8 cellular contexts compared by ENCODE assay signal in the genomic region with DNA sequence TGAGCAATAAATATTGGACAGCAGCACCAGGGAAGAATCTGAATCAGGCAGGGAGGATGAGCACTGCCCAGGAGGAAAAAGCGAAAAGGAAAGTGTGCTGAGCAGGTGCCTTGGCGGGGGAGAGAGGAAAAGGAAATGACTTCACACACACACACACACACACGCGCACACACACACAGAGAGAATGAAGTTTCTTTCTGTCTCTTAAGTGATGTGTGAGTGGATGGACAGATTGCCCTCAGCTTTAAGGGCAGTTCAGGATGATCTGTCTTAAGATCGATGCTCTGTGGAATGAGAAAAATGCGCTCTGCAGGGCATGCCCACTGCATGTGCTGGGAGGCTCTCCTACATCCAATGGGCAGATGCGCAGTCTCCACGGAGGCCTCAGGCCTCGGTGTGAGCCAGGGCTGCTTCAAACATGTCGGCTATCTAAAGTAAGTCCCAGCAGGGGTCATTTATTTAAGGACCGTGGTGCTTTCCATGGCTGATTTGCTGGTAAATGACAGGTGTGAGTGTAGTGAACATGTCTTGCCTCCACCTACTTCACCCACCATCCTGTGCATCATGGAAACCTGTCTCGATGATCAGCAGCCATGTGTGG. TPM values are rescaled to one million over a fixed set of nuclear protein-coding genes. Genes with fewer than 3 reads are reported as not detected.
A peak's percentile ranks its signal among the peaks of the same experiment; 100 is the strongest.
DNase-seq lines count a peak whose midpoint lies in the region; ATAC-seq, FAIRE-seq and TF ChIP-seq lines count a peak whose summit lies in the region.

No MANE protein-coding gene starts in this region.

- DNase-seq in EL (peak; percentile 78), M059J (ENCODE audit: low read depth) (peak; percentile 65), T follicular helper cell (ENCODE audit: low read depth) (peak; percentile 54), astrocyte (ENCODE audit: low read depth) (peak; percentile 80), hepatocyte (ENCODE audit: low spot score) (peak; percentile 78), psoas muscle (peak in 1 of 2 donors; percentile 46), SKM-1 treated with dmso at 0.1 percent for 144 hours (lab: John Stamatoyannopoulos, UW; ENCODE audit: unreplicated experiment) (no peak)

- peaks cover 18% of the 10 kb centered on the region for H3K4me1 ChIP-seq in astrocyte (ENCODE audit: insufficient read depth, low read length)
- H3K4me1 ChIP-seq in hepatocyte (ENCODE audit: insufficient read depth): peaks cover 30% of the 10 kb centered on the region
- H3K4me1 ChIP-seq in psoas muscle: peaks cover 26% of the 10 kb centered on the region

- H3K27me3 Mint-ChIP-seq in astrocyte (ENCODE audit: low read depth, unreplicated experiment): no peaks in the 10 kb centered on the region

- FAIRE-seq in astrocyte (lab: Jason Lieb, UNC): no peak

- ATAC-seq in GM21619 (IDR thresholded peaks at IDR 0.05; ENCODE audit: unreplicated experiment): peak; percentile 31
- peak; percentile 46 to 64 (median 60) for ATAC-seq in psoas muscle

- H2AFZ ChIP-seq in astrocyte (ENCODE audit: low read depth, low read length) (peak overlapping the region; percentile 84), hepatocyte (peak overlapping the region; percentile 59)

- H3K36me3 ChIP-seq in astrocyte (ENCODE audit: insufficient read depth, low read length) (no peaks in the 10 kb centered on the region), hepatocyte (replicated peaks; ENCODE audit: insufficient read depth, low read depth) (no peaks in the 10 kb centered on the region), psoas muscle (ENCODE audit: insufficient read depth in 1 of 2, low read depth in 1 of 2) (peaks cover 0 to 4% of the 10 kb centered on the region in 2 donors)

- H3K27ac ChIP-seq in astrocyte (ENCODE audit: low read depth, low read length) (peak overlapping the region; percentile 92), hepatocyte (peak overlapping the region; percentile 95), psoas muscle (peak overlapping the region; percentile 99)

- H3K27me3 ChIP-seq in astrocyte (ENCODE audit: insufficient read depth, low read length) (no peaks in the 10 kb centered on the region), hepatocyte (no peaks in the 10 kb centered on the region), psoas muscle (ENCODE audit: insufficient read depth in 3 of 3, low read length in 2 of 3) (no peaks in the 10 kb centered on the region)

- peak overlapping the region; percentile 92 for H3K9ac ChIP-seq in astrocyte (ENCODE audit: low read length)

- H3K4me3 ChIP-seq in astrocyte (ENCODE audit: insufficient read depth, low read depth, low read length) (peak overlapping the region; percentile 93), hepatocyte (peak overlapping the region; percentile 76), psoas muscle (peak overlapping the region; percentile 88)

- WGBS in hepatocyte (ENCODE audit: low lambda C conversion rate, missing lambda C conversion rate): 11% methylated on average over 11 of the region's 12 CpGs
- 8 to 17% (median 13%) methylated on average over 12 of the region's 12 CpGs for WGBS in psoas muscle, 3 donors

- H3K9me3 Mint-ChIP-seq in astrocyte (ENCODE audit: unreplicated experiment): no peaks in the 10 kb centered on the region

- H3K9me3 ChIP-seq in astrocyte (ENCODE audit: insufficient read depth, low read depth, low read length): no peaks in the 10 kb centered on the region
- no peaks in the 10 kb centered on the region for H3K9me3 ChIP-seq in hepatocyte (ENCODE audit: low read depth)
- no peaks in the 10 kb centered on the region for H3K9me3 ChIP-seq in psoas muscle

- no peaks in the 10 kb centered on the region for H3K36me3 Mint-ChIP-seq in astrocyte (ENCODE audit: low read depth, unreplicated experiment)

- intact Hi-C loops in psoas muscle (cut with DNase I): loop anchor here (5.0 to 10.0 kb wide), 2 partner anchors 91 to 262 kb away; partner anchors contain the start of genes RAB18 (in 2 of the 2) and YME1L1 (in 1 of the 2)

- H3K4me1 Mint-ChIP-seq in astrocyte (ENCODE audit: low read depth, unreplicated experiment): peaks cover 16% of the 10 kb centered on the region

- peak overlapping the region; percentile 94 for H3K27ac Mint-ChIP-seq in astrocyte (ENCODE audit: unreplicated experiment)

- H4K20me1 ChIP-seq in astrocyte (ENCODE audit: insufficient read depth, low read length) (no peaks in the 10 kb centered on the region), hepatocyte (ENCODE audit: insufficient read depth, poor library complexity, severe bottlenecking) (no peaks in the 10 kb centered on the region)

- peak overlapping the region; percentile 90 for H3K4me3 Mint-ChIP-seq in astrocyte (ENCODE audit: unreplicated experiment)

- H3K9me2 ChIP-seq in hepatocyte (replicated peaks; ENCODE audit: insufficient read depth): no peaks in the 10 kb centered on the region

- TF ChIP-seq CTCF in astrocyte (IDR thresholded peaks at IDR 0.05; ENCODE audit: insufficient read depth, low read depth, low read length): no peak
- no peak for TF ChIP-seq CTCF in hepatocyte (IDR thresholded peaks at IDR 0.05; ENCODE audit: poor library complexity)
- TF ChIP-seq CTCF in psoas muscle (IDR thresholded peaks at IDR 0.05): no peak

- H3K79me2 ChIP-seq in astrocyte (ENCODE audit: insufficient read depth, low read length) (peaks cover 27% of the 10 kb centered on the region), hepatocyte (peaks cover 19% of the 10 kb centered on the region)

- peak overlapping the region; percentile 96 for H3K4me2 ChIP-seq in astrocyte (ENCODE audit: low read length)
- H3K4me2 ChIP-seq in hepatocyte: peak overlapping the region; percentile 90

RNA-seq across cellular contexts. Expression of gene ACBD5, which starts 2.5 kb away (rescaled TPM):
- 9.4 and 16.3 TPM in 2 replicates for total RNA-seq in M059J (2014; rRNA removed; shearing (Covaris generic))
- total RNA-seq in astrocyte (23.8 TPM in 2 replicates), hepatocyte (29.8 and 30.7 TPM in 2 replicates), psoas muscle (10 to 100 TPM; 29.1 to 47.4 (median 34.9) TPM)
- polyA plus RNA-seq in hepatocyte (14.2 and 16.2 TPM in 2 replicates), psoas muscle (10 to 100 TPM; 18.4 to 53.6 (median 19.0) TPM)
